In the genomic region with DNA sequence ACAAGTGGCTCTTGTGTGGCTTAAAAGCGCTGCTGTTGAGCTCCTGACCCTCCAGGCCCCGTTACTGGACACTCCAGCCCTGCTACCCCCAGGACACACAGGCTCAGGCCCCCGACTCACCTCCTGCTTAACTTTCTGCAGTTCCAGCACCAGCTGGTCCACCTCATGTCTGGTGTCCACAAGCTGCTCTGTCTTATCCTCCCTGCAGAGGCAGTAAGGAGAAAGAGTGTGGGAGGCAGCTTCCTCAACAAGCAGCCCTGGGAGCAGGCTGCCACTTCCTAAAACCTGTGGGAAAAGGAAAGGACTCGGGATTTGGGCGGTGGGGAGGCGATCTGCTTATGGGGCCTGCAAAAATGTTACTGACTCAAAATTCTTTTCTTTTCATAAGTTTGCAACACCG, we compare ENCODE assay signal across 1 cellular context.
TF ChIP-seq lines count a peak whose summit lies in the region.

No MANE protein-coding gene starts in this region.

TF ChIP-seq in SK-N-SH treated with all-trans-retinoic acid at 6 μM for 48 hours, 23 proteins besides CTCF, POLR2A, EP300 and RAD21 (continued from another document):
- TF ChIP-seq, protein P1, sequence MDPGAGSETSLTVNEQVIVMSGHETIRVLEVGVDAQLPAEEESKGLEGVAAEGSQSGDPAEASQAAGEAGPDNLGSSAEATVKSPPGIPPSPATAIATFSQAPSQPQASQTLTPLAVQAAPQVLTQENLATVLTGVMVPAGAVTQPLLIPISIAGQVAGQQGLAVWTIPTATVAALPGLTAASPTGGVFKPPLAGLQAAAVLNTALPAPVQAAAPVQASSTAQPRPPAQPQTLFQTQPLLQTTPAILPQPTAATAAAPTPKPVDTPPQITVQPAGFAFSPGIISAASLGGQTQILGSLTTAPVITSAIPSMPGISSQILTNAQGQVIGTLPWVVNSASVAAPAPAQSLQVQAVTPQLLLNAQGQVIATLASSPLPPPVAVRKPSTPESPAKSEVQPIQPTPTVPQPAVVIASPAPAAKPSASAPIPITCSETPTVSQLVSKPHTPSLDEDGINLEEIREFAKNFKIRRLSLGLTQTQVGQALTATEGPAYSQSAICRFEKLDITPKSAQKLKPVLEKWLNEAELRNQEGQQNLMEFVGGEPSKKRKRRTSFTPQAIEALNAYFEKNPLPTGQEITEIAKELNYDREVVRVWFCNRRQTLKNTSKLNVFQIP (CRISPR knock-in tag; IDR thresholded peaks at IDR 0.05; ENCODE audit: borderline replicate concordance, low read depth): no peak
- TF ChIP-seq, protein P2, sequence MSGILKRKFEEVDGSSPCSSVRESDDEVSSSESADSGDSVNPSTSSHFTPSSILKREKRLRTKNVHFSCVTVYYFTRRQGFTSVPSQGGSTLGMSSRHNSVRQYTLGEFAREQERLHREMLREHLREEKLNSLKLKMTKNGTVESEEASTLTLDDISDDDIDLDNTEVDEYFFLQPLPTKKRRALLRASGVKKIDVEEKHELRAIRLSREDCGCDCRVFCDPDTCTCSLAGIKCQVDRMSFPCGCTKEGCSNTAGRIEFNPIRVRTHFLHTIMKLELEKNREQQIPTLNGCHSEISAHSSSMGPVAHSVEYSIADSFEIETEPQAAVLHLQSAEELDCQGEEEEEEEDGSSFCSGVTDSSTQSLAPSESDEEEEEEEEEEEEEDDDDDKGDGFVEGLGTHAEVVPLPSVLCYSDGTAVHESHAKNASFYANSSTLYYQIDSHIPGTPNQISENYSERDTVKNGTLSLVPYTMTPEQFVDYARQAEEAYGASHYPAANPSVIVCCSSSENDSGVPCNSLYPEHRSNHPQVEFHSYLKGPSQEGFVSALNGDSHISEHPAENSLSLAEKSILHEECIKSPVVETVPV (CRISPR knock-in tag; IDR thresholded peaks at IDR 0.05): no peak
- TF ChIP-seq ZFP3 (CRISPR knock-in tag; IDR thresholded peaks at IDR 0.05) (no peak), OSR1 (CRISPR knock-in tag; IDR thresholded peaks at IDR 0.05) (no peak), SNAI2 (CRISPR knock-in tag; IDR thresholded peaks at IDR 0.05) (no peak), RARB (CRISPR knock-in tag; IDR thresholded peaks at IDR 0.05) (no peak), ESRRG (CRISPR knock-in tag; IDR thresholded peaks at IDR 0.05) (no peak), ARNTL (CRISPR knock-in tag; IDR thresholded peaks at IDR 0.05; ENCODE audit: borderline replicate concordance, low read depth) (no peak), ZFP30 (CRISPR knock-in tag; IDR thresholded peaks at IDR 0.05) (no peak)
- TF ChIP-seq, protein P3, sequence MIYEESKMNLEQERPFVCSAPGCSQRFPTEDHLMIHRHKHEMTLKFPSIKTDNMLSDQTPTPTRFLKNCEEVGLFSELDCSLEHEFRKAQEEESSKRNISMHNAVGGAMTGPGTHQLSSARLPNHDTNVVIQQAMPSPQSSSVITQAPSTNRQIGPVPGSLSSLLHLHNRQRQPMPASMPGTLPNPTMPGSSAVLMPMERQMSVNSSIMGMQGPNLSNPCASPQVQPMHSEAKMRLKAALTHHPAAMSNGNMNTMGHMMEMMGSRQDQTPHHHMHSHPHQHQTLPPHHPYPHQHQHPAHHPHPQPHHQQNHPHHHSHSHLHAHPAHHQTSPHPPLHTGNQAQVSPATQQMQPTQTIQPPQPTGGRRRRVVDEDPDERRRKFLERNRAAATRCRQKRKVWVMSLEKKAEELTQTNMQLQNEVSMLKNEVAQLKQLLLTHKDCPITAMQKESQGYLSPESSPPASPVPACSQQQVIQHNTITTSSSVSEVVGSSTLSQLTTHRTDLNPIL (CRISPR knock-in tag; IDR thresholded peaks at IDR 0.05; ENCODE audit: low read depth): no peak
